1 cellular context compared by ENCODE assay signal in genomic region chr18:21111351-21112139, GRCh38.
TF ChIP-seq lines count a peak whose summit lies in the region.

Gene ROCK1 (minus strand): TSS chr18:21111813. CDS start chr18:21110910, 903 bp downstream.

TF ChIP-seq in GM12878, 131 proteins besides CTCF, POLR2A, EP300 and RAD21 (continued from another document and continues in another):
- TF ChIP-seq SUPT20H (IDR thresholded peaks at IDR 0.05; ENCODE audit: borderline replicate concordance, control insufficient read depth, low read depth, low read length) (no peak), RUNX3 (IDR thresholded peaks at IDR 0.05; ENCODE audit: low read length) (peak; percentile 35), NFYA (IDR thresholded peaks at IDR 0.05; ENCODE audit: borderline replicate concordance, low read depth, low read length) (no peak), NFXL1 (IDR thresholded peaks at IDR 0.05; ENCODE audit: borderline replicate concordance) (no peak), YY1 (IDR thresholded peaks at IDR 0.05; ENCODE audit: low read depth, low read length) (peak; percentile 71), BMI1 (IDR thresholded peaks at IDR 0.05; ENCODE audit: borderline replicate concordance) (no peak), SMARCA5 (IDR thresholded peaks at IDR 0.05) (peak; percentile 22; the same call in 1 of the 2 replicates), ZBTB40 (IDR thresholded peaks at IDR 0.05; ENCODE audit: borderline replicate concordance) (no peak), TCF3 (IDR thresholded peaks at IDR 0.05; ENCODE audit: borderline replicate concordance, insufficient read depth, low read depth, low read length) (peak; percentile 56; the same call in 1 of the 2 replicates), ZNF274 (IDR thresholded peaks at IDR 0.05; ENCODE audit: insufficient read depth, insufficient read length) (no peak), ZZZ3 (IDR thresholded peaks at IDR 0.05; ENCODE audit: control insufficient read depth, insufficient read length, low read depth) (no peak), LARP7 (IDR thresholded peaks at IDR 0.05) (peak; percentile 76; the same call in 1 of the 2 replicates), ZSCAN29 (IDR thresholded peaks at IDR 0.05) (no peak), CREB1 (IDR thresholded peaks at IDR 0.05; ENCODE audit: low read depth) (peak; percentile 50), TAF1 (IDR thresholded peaks at IDR 0.05; ENCODE audit: borderline replicate concordance, low read depth, low read length) (peak; percentile 11; the same call in 1 of the 2 replicates), IRF3 (IDR thresholded peaks at IDR 0.05) (no peak), DPF2 (IDR thresholded peaks at IDR 0.05) (peak; percentile 70), TCF12 (IDR thresholded peaks at IDR 0.05; ENCODE audit: low read depth, low read length) (0 out of 2 replicates have a peak, but pooled peaks have one; percentile 65), SMAD1 (IDR thresholded peaks at IDR 0.05; ENCODE audit: low read depth, partially characterized antibody) (no peak), POLR2AphosphoS5 (IDR thresholded peaks at IDR 0.05; ENCODE audit: low read length) (peak; percentile 81), PKNOX1 (IDR thresholded peaks at IDR 0.05) (no peak), GATAD2B (conservative IDR thresholded peaks at IDR 0.05; ENCODE audit: low read depth) (no peak; the same call in 1 of the 2 replicates), JUND (IDR thresholded peaks at IDR 0.05; ENCODE audit: low read depth, low read length) (no peak), GABPA (IDR thresholded peaks at IDR 0.05; ENCODE audit: low read depth) (no peak), TCF7 (IDR thresholded peaks at IDR 0.05; ENCODE audit: borderline replicate concordance) (no peak), ZBED1 (IDR thresholded peaks at IDR 0.05; ENCODE audit: borderline replicate concordance) (no peak), CUX1 (IDR thresholded peaks at IDR 0.05; ENCODE audit: insufficient replicate concordance, low read depth, low read length) (no peak), USF1 (IDR thresholded peaks at IDR 0.05; ENCODE audit: borderline replicate concordance, extremely low read length, insufficient read depth, low read depth, low read length) (no peak), IKZF1 (conservative IDR thresholded peaks at IDR 0.05) (peak; percentile 37), JUNB (IDR thresholded peaks at IDR 0.05) (no peak), KLF5 (IDR thresholded peaks at IDR 0.05; ENCODE audit: partially characterized antibody) (no peak), RFX5 (IDR thresholded peaks at IDR 0.05; ENCODE audit: low read depth, low read length) (peak; percentile 89), SIN3A (IDR thresholded peaks at IDR 0.05; ENCODE audit: low read depth, low read length) (peak; percentile 56; the same call in 1 of the 2 replicates), KAT2A (conservative IDR thresholded peaks at IDR 0.05; ENCODE audit: control insufficient read depth, low read depth, low read length) (no peak), MAX (IDR thresholded peaks at IDR 0.05; ENCODE audit: low read depth, low read length) (no peak), ZNF622 (IDR thresholded peaks at IDR 0.05) (no peak), NBN (IDR thresholded peaks at IDR 0.05) (0 out of 2 replicates have a peak, but pooled peaks have one; percentile 12), CEBPZ (IDR thresholded peaks at IDR 0.05; ENCODE audit: low read depth, low read length) (no peak), ZNF592 (IDR thresholded peaks at IDR 0.05) (no peak), TARDBP (IDR thresholded peaks at IDR 0.05; ENCODE audit: borderline replicate concordance) (0 out of 2 replicates have a peak, but pooled peaks have one; percentile 21)
